ENCODE assay signal across 25 cellular contexts in the genomic region with DNA sequence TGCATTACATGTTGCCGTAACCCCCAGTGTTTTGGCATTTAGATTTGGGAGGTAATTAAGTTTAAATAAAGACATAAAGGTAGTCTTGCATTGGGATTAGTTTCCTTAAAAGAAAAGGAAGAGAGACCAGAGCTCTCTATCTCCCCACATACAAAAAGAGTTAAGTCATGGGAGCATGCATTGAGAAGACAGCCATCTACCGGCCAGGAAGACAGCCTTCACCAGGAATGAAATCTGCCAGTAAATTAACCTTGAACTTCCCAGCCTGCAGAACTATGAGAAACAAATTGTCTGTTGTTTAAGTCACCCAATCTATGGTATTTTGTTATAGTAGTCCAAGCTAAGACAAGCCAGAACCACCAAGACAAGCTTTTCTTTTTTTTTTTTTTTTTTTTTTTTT.
A peak's percentile ranks its signal among the peaks of the same experiment; 100 is the strongest.
DNase-seq lines count a peak whose midpoint lies in the region; FAIRE-seq and TF ChIP-seq lines count a peak whose summit lies in the region.
"Had no signal": no experiment of that assay in that cellular context is flagged by ENCODE, and none has a peak within 500 bp of the region (broad histone marks: within the 10 kb centered on the region; RNA-seq: fewer than 3 reads in every experiment).

No MANE protein-coding gene starts in this region.

- H3K27me3 ChIP-seq in H1 (replicated peaks in 1 of 4; ENCODE audit: control insufficient read depth in 3 of 4, extremely low read depth in 1 of 4, insufficient read depth in 3 of 4, low read length in 3 of 4): no peaks in the 10 kb centered on the region
- H3K27me3 ChIP-seq: adrenal gland, Peyer's patch, tibial nerve had no signal

- no peak overlapping the region for H3K4me2 ChIP-seq in H1 (ENCODE audit: insufficient read depth in 1 of 2, low read depth in 2 of 2, low read length in 2 of 2)

- H2BK20ac ChIP-seq in H1 (ENCODE audit: low read length): no peak overlapping the region

- H3K9ac ChIP-seq in H1 (replicated peaks in 1 of 4; ENCODE audit: extremely low read depth in 1 of 4, low read depth in 3 of 4, low read length in 3 of 4): no peak overlapping the region

- H2AK5ac ChIP-seq in H1 (ENCODE audit: low read depth, low read length): no peak overlapping the region

- H2BK120ac ChIP-seq in H1 (replicated peaks; ENCODE audit: low read depth, low read length): no peak overlapping the region

- H4K8ac ChIP-seq in H1 (ENCODE audit: extremely low read depth, insufficient read depth, low read length): no peak overlapping the region

- H4K5ac ChIP-seq in H1 (ENCODE audit: insufficient read length, low read depth, low read length): no peak overlapping the region

- BruUV-seq in MCF 10A (replicated peaks; lab: Mats Ljungman, UMichigan): no TSS peak

- no peak overlapping the region for H3K27ac Mint-ChIP-seq in MCF 10A (ENCODE audit: low read depth, unreplicated experiment)
- H3K27ac Mint-ChIP-seq: activated CD8-positive, alpha-beta T cell treated with anti-CD3 and anti-CD28 coated beads, Interleukin-2, amount 10 ng/mL, durations not matched to agents 7 days and 5 days; naive thymus-derived CD4-positive, alpha-beta T cell; stimulated activated naive CD8-positive, alpha-beta T cell treated with anti-CD3 and anti-CD28 coated beads, Interleukin-15, Interleukin-2, amounts not matched to agents 100 ng/mL and 50 ng/mL, for 24 hours had no signal

- no peak for TF ChIP-seq POLR2A in H1 (IDR thresholded peaks at IDR 0.05; ENCODE audit: control extremely low read depth in 1 of 2, low read depth in 2 of 2, low read length in 2 of 2)

- TF ChIP-seq RAD21 in H1 (IDR thresholded peaks at IDR 0.05 in 1 of 2, conservative IDR thresholded peaks at IDR 0.05 in 1 of 2; ENCODE audit: low read depth in 2 of 2, low read length in 2 of 2): peak; percentile 14 to 31; a peak in 2 of 4 replicates

- H3K79me1 ChIP-seq in H1 (ENCODE audit: low read depth, low read length): no peaks in the 10 kb centered on the region

- peak in 1 of 3 experiments; percentile 1; a peak in 1 of 4 replicates for TF ChIP-seq CTCF in H1 (IDR thresholded peaks at IDR 0.05; ENCODE audit: control extremely low read depth in 1 of 3, insufficient read depth in 1 of 3, low read depth in 1 of 3, low read length in 3 of 3)
- TF ChIP-seq CTCF in MCF 10A (IDR thresholded peaks at IDR 0.05; ENCODE audit: unreplicated experiment): no peak

- H3K18ac ChIP-seq in H1 (ENCODE audit: extremely low read depth, low read length): no peak overlapping the region

- H3K79me2 ChIP-seq in H1 (ENCODE audit: control insufficient read depth in 1 of 2, insufficient read depth in 2 of 2, low read length in 2 of 2): no peaks in the 10 kb centered on the region

- intact Hi-C loops in MCF 10A (cut with micrococcal nuclease): no loop called here

- H3K4me1 Mint-ChIP-seq in MCF 10A (ENCODE audit: insufficient read depth, unreplicated experiment): peaks cover 6% of the 10 kb centered on the region
- H3K4me1 Mint-ChIP-seq: CD8-positive, alpha-beta memory T cell; naive thymus-derived CD4-positive, alpha-beta T cell had no signal

- 83% methylated on average over 2 of the region's 2 CpGs; no CpG with 5 or more reads in 1 of the 2 experiments for WGBS in H1 (ENCODE audit: extremely low coverage in 1 of 2, insufficient coverage in 1 of 2, insufficient read length in 1 of 2, insufficient replicate concordance in 2 of 2, low coverage in 1 of 2, low lambda C conversion rate in 2 of 2, missing lambda C conversion rate in 1 of 2), 2 experiments

- POLR2A ChIA-PET in H1 (lab: Charles Lee; ENCODE audit: partially characterized antibody): no interaction called here
- POLR2A ChIA-PET in MCF 10A (lab: Yijun Ruan, JAX): interaction anchor here (1.1 kb wide), 1 partner anchor 278 kb away, joined by 3 read pairs; no protein-coding TSS in a partner anchor

- no peaks in the 10 kb centered on the region for H3K36me3 ChIP-seq in H1 (ENCODE audit: control insufficient read depth in 2 of 4, insufficient read depth in 4 of 4, low read length in 3 of 4)
- H3K36me3 ChIP-seq: adrenal gland, Peyer's patch, tibial nerve had no signal

- no peak overlapping the region for H2BK15ac ChIP-seq in H1 (ENCODE audit: low read length)

- no peak overlapping the region for H3K4me3 ChIP-seq in H1 (ENCODE audit: extremely low read depth in 1 of 4, insufficient read depth in 2 of 4, low read depth in 3 of 4, low read length in 4 of 4)
- H3K4me3 ChIP-seq: adrenal gland, Peyer's patch, SK-N-MC, tibial nerve had no signal

- CTCF ChIA-PET in H1 (lab: Charles Lee; ENCODE audit: partially characterized antibody): interaction anchor here (1.2 kb wide), 1 partner anchor 351 kb away, joined by 3 read pairs; no protein-coding TSS in a partner anchor
- CTCF ChIA-PET in MCF 10A (lab: Yijun Ruan, JAX): interaction anchor here (0.6 to 1.3 kb wide), 2 partner anchors 760 to 1030 kb away, joined by 3 read pairs; no protein-coding TSS in a partner anchor

- H4K91ac ChIP-seq in H1 (replicated peaks; ENCODE audit: insufficient read length, low read length): no peak overlapping the region

- no peak overlapping the region for H2BK5ac ChIP-seq in H1 (ENCODE audit: low read depth, low read length)

- H3K4me3 Mint-ChIP-seq in MCF 10A (ENCODE audit: unreplicated experiment): no peak overlapping the region
- H3K4me3 Mint-ChIP-seq: activated CD8-positive, alpha-beta T cell treated with anti-CD3 and anti-CD28 coated beads, Interleukin-2, amount 10 ng/mL, durations not matched to agents 7 days and 5 days; CD8-positive, alpha-beta memory T cell; naive thymus-derived CD4-positive, alpha-beta T cell; stimulated activated naive CD8-positive, alpha-beta T cell treated with anti-CD3 and anti-CD28 coated beads, Interleukin-15, Interleukin-2, amounts not matched to agents 100 ng/mL and 50 ng/mL, for 24 hours had no signal

- no peak for TF ChIP-seq EP300 in H1 (IDR thresholded peaks at IDR 0.05; ENCODE audit: borderline replicate concordance in 1 of 2, low read depth in 2 of 2, low read length in 2 of 2)

- no peak overlapping the region for H3K27ac ChIP-seq in H1 (ENCODE audit: low read depth, low read length)
- H3K27ac ChIP-seq: adrenal gland, HL-60, Peyer's patch, SK-N-MC, tibial nerve had no signal

- no peaks in the 10 kb centered on the region for H3K36me3 Mint-ChIP-seq in MCF 10A (ENCODE audit: insufficient read depth, unreplicated experiment)
- H3K36me3 Mint-ChIP-seq: CD8-positive, alpha-beta memory T cell; naive thymus-derived CD4-positive, alpha-beta T cell had no signal

- H3K56ac ChIP-seq in H1 (replicated peaks; ENCODE audit: insufficient read length, low read depth, low read length): no peak overlapping the region

- DNase-seq in Daoy (ENCODE audit: low read depth) (peak; percentile 3), HCEC 1CT (peak; percentile 42), RPMI7951 (ENCODE audit: low read depth) (peak; percentile 1), H1 (ENCODE audit: low read depth in 1 of 2, low spot score in 2 of 2) (no peak), MCF 10A (ENCODE audit: unreplicated experiment) (no peak), RCC 7860 (ENCODE audit: low spot score) (no peak), DMS53 treated with DMSO at 0.1 percent for 48 hours (lab: John Stamatoyannopoulos, UW; ENCODE audit: unreplicated experiment) (no peak), GOT3 (lab: John Stamatoyannopoulos, UW) (no peak)
- DNase-seq: activated CD8-positive, alpha-beta T cell treated with anti-CD3 and anti-CD28 coated beads, Interleukin-2, amount 10 ng/mL, durations not matched to agents 7 days and 5 days; adrenal gland; CD8-positive, alpha-beta memory T cell; DMS79; head of caudate nucleus; naive thymus-derived CD4-positive, alpha-beta T cell; NCI-H1694 treated with DMSO at 0.1 percent for 48 hours; Peyer's patch; right cardiac atrium; stimulated activated CD4-positive, alpha-beta T cell treated with anti-CD3 and anti-CD28 coated beads, Interleukin-12 subunit alpha, Interleukin-12 subunit beta, amount 100 ng/mL, for 4 hours; stimulated activated CD4-positive, alpha-beta T cell treated with anti-CD3 and anti-CD28 coated beads, Interleukin-4, amount 100 ng/mL, for 4 hours had no signal

- H3K14ac ChIP-seq in H1 (ENCODE audit: insufficient read length): no peak overlapping the region

- no peak overlapping the region for H3K4ac ChIP-seq in H1 (replicated peaks; ENCODE audit: insufficient read length, low read depth, low read length)

- no peaks in the 10 kb centered on the region for H3K9me3 Mint-ChIP-seq in MCF 10A (ENCODE audit: unreplicated experiment)

- H3K27me3 Mint-ChIP-seq in MCF 10A (ENCODE audit: insufficient read depth, unreplicated experiment): no peaks in the 10 kb centered on the region
- H3K27me3 Mint-ChIP-seq: CD8-positive, alpha-beta memory T cell; naive thymus-derived CD4-positive, alpha-beta T cell; stimulated activated naive CD8-positive, alpha-beta T cell treated with anti-CD3 and anti-CD28 coated beads, Interleukin-15, Interleukin-2, amounts not matched to agents 100 ng/mL and 50 ng/mL, for 24 hours had no signal

- H3K4me1 ChIP-seq in H1 (replicated peaks in 1 of 4; ENCODE audit: control insufficient read depth in 3 of 4, insufficient read depth in 4 of 4, low read length in 3 of 4): no peaks in the 10 kb centered on the region
- H3K4me1 ChIP-seq: adrenal gland, Peyer's patch, tibial nerve had no signal

- 0 out of 2 replicates have a peak overlapping the region, but pooled peaks have one; percentile 66 for H2AFZ ChIP-seq in H1 (ENCODE audit: low read length)

- H3K23me2 ChIP-seq in H1 (ENCODE audit: low read depth, low read length): no peaks in the 10 kb centered on the region

- no peak overlapping the region for H3K23ac ChIP-seq in H1 (ENCODE audit: insufficient read length)

- FAIRE-seq in H1 (lab: Jason Lieb, UNC): no peak
- FAIRE-seq in RCC 7860 (lab: Jason Lieb, UNC): no peak
- FAIRE-seq: endometrium, GM12892 had no signal

- no peak overlapping the region for H2BK12ac ChIP-seq in H1 (ENCODE audit: low read depth, low read length)

- H3K9me3 ChIP-seq in H1 (ENCODE audit: insufficient read depth in 2 of 2, low read depth in 1 of 2, low read length in 1 of 2): no peaks in the 10 kb centered on the region
- H3K9me3 ChIP-seq: adrenal gland, tibial nerve had no signal

- no peaks in the 10 kb centered on the region for H4K20me1 ChIP-seq in H1 (replicated peaks in 1 of 2; ENCODE audit: control insufficient read depth in 1 of 2, insufficient read depth in 2 of 2, low read length in 2 of 2)

TF ChIP-seq in H1, 55 proteins besides CTCF, POLR2A, EP300 and RAD21 (continues in another document):
- no peak for TF ChIP-seq CBX8 (IDR thresholded peaks at IDR 0.05; ENCODE audit: borderline replicate concordance, low read depth, low read length)
- no peak for TF ChIP-seq E2F6 (IDR thresholded peaks at IDR 0.05)
- no peak for TF ChIP-seq KDM5A (IDR thresholded peaks at IDR 0.05; ENCODE audit: low read length)
- no peak for TF ChIP-seq BCL11A (IDR thresholded peaks at IDR 0.05; ENCODE audit: low read depth in 2 of 2, low read length in 2 of 2)
- TF ChIP-seq YY1 (IDR thresholded peaks at IDR 0.05; ENCODE audit: low read depth, low read length): no peak

Comparison
In these comparisons a context has a peak if more than half of its experiments do, and no peak if none do; other contexts are left out.
1. DNase-seq: peak in Daoy (single experiment), HCEC 1CT (single experiment) and RPMI7951 (single experiment); none in H1 (0 of 2), MCF 10A (single experiment), RCC 7860 (single experiment), DMS53 treated with DMSO at 0.1 percent for 48 hours (single experiment) and GOT3 (single experiment).